ENCODE assay signal across 14 cellular contexts in the genomic region with DNA sequence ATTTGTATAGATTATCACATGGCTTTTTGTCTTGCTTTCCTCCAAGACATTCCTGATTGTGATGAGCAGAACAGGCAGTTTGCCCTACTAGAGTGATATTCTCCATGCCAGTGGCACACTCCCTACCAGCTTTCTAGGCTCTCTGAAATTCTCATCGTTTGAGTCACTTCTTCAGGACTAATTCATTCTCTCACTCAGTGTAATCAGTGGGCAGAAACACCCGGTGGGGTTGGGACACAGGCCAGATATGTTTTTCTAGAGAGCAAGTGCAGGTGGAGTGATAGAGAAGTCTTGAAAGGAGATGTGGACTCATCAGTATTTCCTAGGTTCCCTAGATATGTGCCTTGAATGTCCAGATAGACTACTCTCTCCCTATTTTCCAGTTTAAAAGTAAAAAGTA. TPM values are rescaled to one million over a fixed set of nuclear protein-coding genes. Genes with fewer than 3 reads are reported as not detected.
"Had no signal": no experiment of that assay in that cellular context is flagged by ENCODE, and none has a peak within 500 bp of the region (broad histone marks: within the 10 kb centered on the region; RNA-seq: fewer than 3 reads in every experiment).

No MANE protein-coding gene starts in this region.

- H3K36me3 ChIP-seq: cardiac muscle cell, esophagus squamous epithelium, transverse colon had no signal

- DNase-seq: activated CD4-positive, alpha-beta T cell treated with anti-CD3 and anti-CD28 coated beads, Interleukin-2, amount 50 U/mL, for 1 hour; esophagus squamous epithelium; foreskin fibroblast; left colon; mammary epithelial cell; mucosa of descending colon; natural killer cell; right cardiac atrium; SK-N-SH; stimulated activated naive B cell treated with anti-CD40 and anti-IgM and Interleukin-4, amounts not matched to agents 10 μg/mL and 1 μg/mL and 100 μg/mL, for 72 hours; transverse colon had no signal

- H3K4me1 ChIP-seq: esophagus squamous epithelium, transverse colon had no signal

- H3K9me2 ChIP-seq: SK-N-SH had no signal

- H3K27me3 ChIP-seq: cardiac muscle cell, esophagus squamous epithelium, transverse colon had no signal

- H3K9me3 ChIP-seq: esophagus squamous epithelium, mucosa of descending colon, SK-N-SH, transverse colon had no signal

- H3K9me3 Mint-ChIP-seq: natural killer cell; stimulated activated naive B cell treated with anti-CD40 and anti-IgM and Interleukin-4, amounts not matched to agents 10 μg/mL and 1 μg/mL and 100 μg/mL, for 72 hours had no signal

- H3K4me3 Mint-ChIP-seq: natural killer cell; stimulated activated naive B cell treated with anti-CD40 and anti-IgM and Interleukin-4, amounts not matched to agents 10 μg/mL and 1 μg/mL and 100 μg/mL, for 72 hours had no signal

- H3K27ac Mint-ChIP-seq: stimulated activated naive B cell treated with anti-CD40 and anti-IgM and Interleukin-4, amounts not matched to agents 10 μg/mL and 1 μg/mL and 100 μg/mL, for 72 hours had no signal

- H3K27ac ChIP-seq: cardiac muscle cell, esophagus squamous epithelium, transverse colon, VCaP had no signal

- ATAC-seq: left colon; mucosa of descending colon; natural killer cell; right cardiac atrium; stimulated activated naive B cell treated with anti-CD40 and anti-IgM and Interleukin-4, amounts not matched to agents 10 μg/mL and 1 μg/mL and 100 μg/mL, for 72 hours had no signal

- H3K4me2 ChIP-seq: SK-N-SH, smooth muscle cell had no signal

- H3K4me3 ChIP-seq: cardiac muscle cell, esophagus squamous epithelium, mucosa of descending colon, smooth muscle cell, transverse colon had no signal

- H3K36me3 Mint-ChIP-seq: natural killer cell had no signal

RNA-seq across cellular contexts. Expression of a gene that starts 13.1 kb away (rescaled TPM):
- total RNA-seq: mammary epithelial cell had no signal
